Comparison of ENCODE assay signal across 16 cellular contexts in genomic region chr10:78357673-78358206, GRCh38.
DNase-seq lines count a peak whose midpoint lies in the region; ATAC-seq, FAIRE-seq and TF ChIP-seq lines count a peak whose summit lies in the region.
"Had no signal": no experiment of that assay in that cellular context is flagged by ENCODE, and none has a peak within 500 bp of the region (broad histone marks: within the 10 kb centered on the region; RNA-seq: fewer than 3 reads in every experiment).

No MANE protein-coding gene starts in this region.

- H2AFZ ChIP-seq in HepG2 (ENCODE audit: low read length) (no peak overlapping the region), smooth muscle cell (ENCODE audit: low read depth) (no peak overlapping the region)

- H3K27me3 Mint-ChIP-seq in mesothelial cell of epicardium (ENCODE audit: low read depth), result no peaks in the 10 kb centered on the region

- FAIRE-seq in HepG2 (lab: Jason Lieb, UNC) (no peak), bronchial epithelial cell (lab: Jason Lieb, UNC) (peak; percentile 75)
- FAIRE-seq: A204.1, RCC 7860 had no signal

- H3K9ac ChIP-seq in HepG2 (ENCODE audit: insufficient read depth, low read depth, low read length) (no peak overlapping the region), smooth muscle cell (ENCODE audit: low read depth) (no peak overlapping the region)

- TF ChIP-seq POLR2A in HepG2 (IDR thresholded peaks at IDR 0.05; ENCODE audit: insufficient read depth in 1 of 2, low read depth in 2 of 2, low read length in 2 of 2), result no peak
- TF ChIP-seq POLR2A in right lobe of liver (IDR thresholded peaks at IDR 0.05), result no peak

- CTCF ChIA-PET in HepG2 (lab: Yijun Ruan, JAX; ENCODE audit: low intra/inter-chr PET ratio, low total read pairs), result no interaction called here

- ATAC-seq in HepG2 (no peak), right lobe of liver (no peak), GM19328 (IDR thresholded peaks at IDR 0.05; ENCODE audit: unreplicated experiment) (no peak), HG02588 (IDR thresholded peaks at IDR 0.05; ENCODE audit: unreplicated experiment) (no peak)
- ATAC-seq: HCT116 had no signal

- intact Hi-C loops in HepG2 (cut with micrococcal nuclease; ENCODE audit: unreplicated experiment) (no loop called here), right lobe of liver (cut with DNase I) (no loop called here)

- TF ChIP-seq EP300 in HepG2 (IDR thresholded peaks at IDR 0.05; ENCODE audit: low read depth in 2 of 2, low read length in 2 of 2) (no peak), HepG2 (CRISPR knock-in tag; IDR thresholded peaks at IDR 0.05; ENCODE audit: borderline replicate concordance) (no peak)

- no peak overlapping the region for H3K27ac ChIP-seq in HepG2 (ENCODE audit: extremely low read length, insufficient read depth, low read length)
- no peak overlapping the region for H3K27ac ChIP-seq in right lobe of liver
- H3K27ac ChIP-seq in smooth muscle cell (ENCODE audit: low read depth), result no peak overlapping the region
- H3K27ac ChIP-seq: C4-2B had no signal

- H3K79me2 ChIP-seq in HepG2 (ENCODE audit: insufficient read depth, low read length) (no peaks in the 10 kb centered on the region), smooth muscle cell (ENCODE audit: low read depth) (no peaks in the 10 kb centered on the region)

- H3K36me3 ChIP-seq in HepG2 (replicated peaks in 1 of 2; ENCODE audit: control insufficient read depth in 1 of 2, insufficient read depth in 2 of 2, low read length in 2 of 2) (no peaks in the 10 kb centered on the region), right lobe of liver (no peaks in the 10 kb centered on the region), bronchial epithelial cell (ENCODE audit: control insufficient read depth, insufficient read depth, low read length) (no peaks in the 10 kb centered on the region), smooth muscle cell (ENCODE audit: low read depth) (no peaks in the 10 kb centered on the region)

- POLR2A ChIA-PET in HepG2 (lab: Yijun Ruan, JAX), result no interaction called here

- BruUV-seq in HepG2 (replicated peaks; lab: Mats Ljungman, UMichigan), result no TSS peak

- no peak overlapping the region for H3K4me3 Mint-ChIP-seq in mesothelial cell of epicardium

- DNase-seq in HepG2 (ENCODE audit: low spot score), result no peak
- DNase-seq in right lobe of liver, result no peak
- DNase-seq in bronchial epithelial cell (ENCODE audit: low read depth), result no peak
- DNase-seq in mesothelial cell of epicardium (ENCODE audit: low spot score in 2 of 2, unreplicated experiment in 2 of 2), result no peak
- DNase-seq in smooth muscle cell (lab: John Stamatoyannopoulos, UW; ENCODE audit: unreplicated experiment), result no peak
- no peak for DNase-seq in activated CD4-positive, alpha-beta T cell treated with anti-CD3 and anti-CD28 coated beads, Interleukin-2, amount 50 U/mL, for 1 hour
- DNase-seq: EL, MV-4-11, NCI-H1436 treated with DMSO at 0.1 percent for 48 hours, SHP77 had no signal

- no peaks in the 10 kb centered on the region for H3K9me3 Mint-ChIP-seq in mesothelial cell of epicardium

- peaks cover 2 to 60% of the 10 kb centered on the region in 2 experiments; a peak in 4 of 5 replicates for H3K27me3 ChIP-seq in HepG2 (ENCODE audit: control insufficient read depth in 1 of 2, insufficient read depth in 2 of 2, low read length in 2 of 2)
- no peaks in the 10 kb centered on the region for H3K27me3 ChIP-seq in right lobe of liver
- H3K27me3 ChIP-seq in bronchial epithelial cell (ENCODE audit: control insufficient read depth, insufficient read depth, low read length), result peaks cover 5% of the 10 kb centered on the region
- no peaks in the 10 kb centered on the region for H3K27me3 ChIP-seq in smooth muscle cell (ENCODE audit: low read depth)

- peak overlapping the region; percentile 94 for H3K27ac Mint-ChIP-seq in mesothelial cell of epicardium

- in situ Hi-C loops in HepG2 (cut with HindIII; ENCODE audit: extremely low pct_ligation_motif_present, low pct_unique_long_range_greater_than_20kb), result no loop called here

- 61% methylated on average over 6 of the region's 6 CpGs for WGBS in HepG2 (ENCODE audit: low lambda C conversion rate)
- 93% methylated on average over 6 of the region's 6 CpGs for WGBS in right lobe of liver (ENCODE audit: insufficient coverage, low coverage, low lambda C conversion rate, missing lambda C conversion rate)
- WGBS in smooth muscle cell (ENCODE audit: low lambda C conversion rate), result 84% methylated on average over 6 of the region's 6 CpGs

- H3K9me3 ChIP-seq in HepG2 (ENCODE audit: low read length), result no peaks in the 10 kb centered on the region
- H3K9me3 ChIP-seq in right lobe of liver, result no peaks in the 10 kb centered on the region
- H3K9me3 ChIP-seq in smooth muscle cell (replicated peaks; ENCODE audit: low read depth), result no peaks in the 10 kb centered on the region

- no peaks in the 10 kb centered on the region for H4K20me1 ChIP-seq in HepG2 (ENCODE audit: insufficient read depth, low read length)
- no peaks in the 10 kb centered on the region for H4K20me1 ChIP-seq in smooth muscle cell (ENCODE audit: low read depth)

- H3K4me3 ChIP-seq in HepG2 (replicated peaks in 1 of 3; ENCODE audit: insufficient read depth in 1 of 3, low read depth in 2 of 3, low read length in 3 of 3), result no peak overlapping the region
- no peak overlapping the region for H3K4me3 ChIP-seq in right lobe of liver
- H3K4me3 ChIP-seq in bronchial epithelial cell (ENCODE audit: low read depth, low read length), result no peak overlapping the region
- no peak overlapping the region for H3K4me3 ChIP-seq in smooth muscle cell

- no peak for TF ChIP-seq RAD21 in HepG2 (CRISPR knock-in tag; IDR thresholded peaks at IDR 0.05)

- H3K4me2 ChIP-seq in HepG2 (ENCODE audit: low read depth, low read length) (no peak overlapping the region), smooth muscle cell (no peak overlapping the region)

- no peaks in the 10 kb centered on the region for H3K36me3 Mint-ChIP-seq in mesothelial cell of epicardium

- H3K4me1 ChIP-seq in HepG2 (ENCODE audit: insufficient read depth, low read length) (no peaks in the 10 kb centered on the region), right lobe of liver (no peaks in the 10 kb centered on the region), smooth muscle cell (ENCODE audit: low read depth) (peaks cover 28% of the 10 kb centered on the region)

- peaks cover 85% of the 10 kb centered on the region for H3K4me1 Mint-ChIP-seq in mesothelial cell of epicardium

- no peaks in the 10 kb centered on the region for H3F3A ChIP-seq in smooth muscle cell (ENCODE audit: low read depth)

- TF ChIP-seq CTCF in HepG2 (CRISPR knock-in tag; IDR thresholded peaks at IDR 0.05) (no peak), right lobe of liver (IDR thresholded peaks at IDR 0.05) (no peak), bronchial epithelial cell (IDR thresholded peaks at IDR 0.05; ENCODE audit: insufficient read depth, low read length, severe bottlenecking) (no peak), mesothelial cell of epicardium (IDR thresholded peaks at IDR 0.05; ENCODE audit: unreplicated experiment) (no peak), smooth muscle cell (IDR thresholded peaks at IDR 0.05; ENCODE audit: borderline replicate concordance, insufficient read depth, poor library complexity, severe bottlenecking) (no peak)

TF ChIP-seq in HepG2, 621 proteins besides CTCF, POLR2A, EP300 and RAD21:
- TF ChIP-seq ATF7 (IDR thresholded peaks at IDR 0.05) (peak; percentile 49), ATF7 (CRISPR knock-in tag; IDR thresholded peaks at IDR 0.05) (no peak), JUNB (CRISPR knock-in tag; IDR thresholded peaks at IDR 0.05; ENCODE audit: borderline replicate concordance) (no peak)
